9 cellular contexts compared by ENCODE assay signal in the genomic region with DNA sequence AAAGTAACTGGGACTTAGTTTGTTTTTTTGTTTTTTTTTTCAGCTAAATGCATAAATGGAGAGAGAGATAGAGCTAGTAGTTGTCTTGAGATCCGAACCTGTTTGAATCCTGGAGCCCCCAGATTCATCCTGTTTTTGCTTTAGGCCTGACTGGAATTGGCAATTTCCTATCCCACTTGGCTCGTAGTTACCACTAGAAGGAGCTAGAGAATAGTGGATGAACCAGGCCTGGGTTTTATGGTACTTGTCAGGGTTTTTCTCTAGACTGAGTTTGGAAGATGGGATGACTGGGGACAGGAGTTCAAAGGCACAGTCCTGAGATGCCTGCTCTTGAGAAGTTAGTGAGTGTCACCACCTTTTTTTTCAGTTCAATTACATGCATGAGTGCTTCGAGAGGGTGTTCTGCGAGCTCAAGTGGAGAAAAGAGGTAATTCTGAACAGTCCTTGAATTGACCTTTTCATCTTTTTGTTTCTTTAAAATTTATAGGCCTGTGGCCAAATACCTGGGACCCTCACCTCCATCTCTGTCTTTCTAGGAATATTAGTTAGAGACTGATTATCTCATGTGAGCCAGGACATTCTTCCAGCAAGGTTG.
DNase-seq lines count a peak whose midpoint lies in the region; TF ChIP-seq lines count a peak whose summit lies in the region.
"Had no signal": no experiment of that assay in that cellular context is flagged by ENCODE, and none has a peak within 500 bp of the region (broad histone marks: within the 10 kb centered on the region; RNA-seq: fewer than 3 reads in every experiment).

No MANE protein-coding gene starts in this region.

- no peaks in the 10 kb centered on the region for H3K27me3 ChIP-seq in brain microvascular endothelial cell (replicated peaks)
- H3K27me3 ChIP-seq: BLaER1 treated with 17β-estradiol and CSF1 and Interleukin-3, amounts not matched to agents 10 nM and 100 nM had no signal

- peak; percentile 7 for DNase-seq in NCI-H2029 treated with DMSO at 0.1 percent for 48 hours (lab: John Stamatoyannopoulos, UW)
- no peak for DNase-seq in NCI-H2029 (lab: John Stamatoyannopoulos, UW)
- DNase-seq in NCI-H2171 (lab: John Stamatoyannopoulos, UW): peak; percentile 5
- peak; percentile 22 for DNase-seq in brain microvascular endothelial cell
- peak; percentile 59 for DNase-seq in medulla oblongata (ENCODE audit: extremely low spot score)
- DNase-seq in activated effector memory CD4-positive, alpha-beta T cell treated with Interleukin-2 at 50 U/mL for 16 hours: no peak
- DNase-seq in NOMO-1 treated with DMSO at 0.1 percent for 48 hours (lab: John Stamatoyannopoulos, UW; ENCODE audit: unreplicated experiment): no peak
- DNase-seq in 8988T: no peak

- in situ Hi-C loops in brain microvascular endothelial cell (cut with HindIII; ENCODE audit: low pct_ligation_motif_present, low sequenced_read_pairs): no loop called here

- H3K4me3 ChIP-seq in brain microvascular endothelial cell (ENCODE audit: low read depth, low read length): no peak overlapping the region
- H3K4me3 ChIP-seq: BLaER1 treated with 17β-estradiol and CSF1 and Interleukin-3, amounts not matched to agents 10 nM and 100 nM had no signal

- H3K27ac ChIP-seq in brain microvascular endothelial cell: no peak overlapping the region

- peaks cover 7% of the 10 kb centered on the region for H3K36me3 ChIP-seq in brain microvascular endothelial cell (replicated peaks)

- peak; percentile 82 for TF ChIP-seq CTCF in brain microvascular endothelial cell (IDR thresholded peaks at IDR 0.05; ENCODE audit: low read depth, low read length, missing control alignments)

Comparison
In these comparisons a context has a peak if more than half of its experiments do, and no peak if none do; other contexts are left out.
1. DNase-seq: peak in NCI-H2029 treated with DMSO at 0.1 percent for 48 hours (single experiment), NCI-H2171 (single experiment), brain microvascular endothelial cell (single experiment) and medulla oblongata (single experiment); none in NCI-H2029 (single experiment), activated effector memory CD4-positive, alpha-beta T cell treated with Interleukin-2 at 50 U/mL for 16 hours (single experiment), NOMO-1 treated with DMSO at 0.1 percent for 48 hours (single experiment) and 8988T (single experiment).